In genomic region chr9:127965953-127966352, GRCh38 we compare ENCODE assay signal across 9 cellular contexts. TPM values are rescaled to one million over a fixed set of nuclear protein-coding genes. Genes with fewer than 3 reads are reported as not detected.
DNase-seq lines count a peak whose midpoint lies in the region; ATAC-seq, FAIRE-seq and TF ChIP-seq lines count a peak whose summit lies in the region.
"Had no signal": no experiment of that assay in that cellular context is flagged by ENCODE, and none has a peak within 500 bp of the region (broad histone marks: within the 10 kb centered on the region; RNA-seq: fewer than 3 reads in every experiment).

No MANE protein-coding gene starts in this region.

- no peak overlapping the region for H2AFZ ChIP-seq in HepG2 (ENCODE audit: low read length)

- H3K4me1 Mint-ChIP-seq in T-helper 1 cell treated with Interleukin-12 subunit alpha and Interleukin-12 subunit beta and Interleukin-4 antibody, amounts not matched to agents 30 μg/mL and 1 μg/mL, for 36 hours (ENCODE audit: low read depth), result peaks cover 76% of the 10 kb centered on the region
- H3K4me1 Mint-ChIP-seq in activated T-helper 2 cell treated with anti-CD3 and anti-CD28 coated beads, Interferon-gamma antibody, Interleukin-2, Interleukin-4, amounts not matched to agents 10 μg/mL and 5 μg/mL and 100 μg/mL, durations not matched to agents 14 hours and 24 hours and 36 hours (ENCODE audit: low read depth), result peaks cover 77% of the 10 kb centered on the region

- TF ChIP-seq EP300 in HepG2 (IDR thresholded peaks at IDR 0.05; ENCODE audit: low read depth in 2 of 2, low read length in 2 of 2) (no peak), HepG2 (CRISPR knock-in tag; IDR thresholded peaks at IDR 0.05; ENCODE audit: borderline replicate concordance) (no peak)

- in situ Hi-C loops in HepG2 (cut with HindIII; ENCODE audit: extremely low pct_ligation_motif_present, low pct_unique_long_range_greater_than_20kb), result no loop called here

- ATAC-seq in HepG2, result no peak

- WGBS in HepG2 (ENCODE audit: low lambda C conversion rate), result 93% methylated on average over 6 of the region's 6 CpGs

- H3K4me3 Mint-ChIP-seq in T-helper 1 cell treated with Interleukin-12 subunit alpha and Interleukin-12 subunit beta and Interleukin-4 antibody, amounts not matched to agents 30 μg/mL and 1 μg/mL, for 36 hours, result peak overlapping the region; percentile 68
- no peak overlapping the region for H3K4me3 Mint-ChIP-seq in activated T-helper 2 cell treated with anti-CD3 and anti-CD28 coated beads, Interferon-gamma antibody, Interleukin-2, Interleukin-4, amounts not matched to agents 10 μg/mL and 5 μg/mL and 100 μg/mL, durations not matched to agents 14 hours and 24 hours and 36 hours (ENCODE audit: low read depth)

- intact Hi-C loops in HepG2 (cut with micrococcal nuclease; ENCODE audit: unreplicated experiment), result no loop called here
- intact Hi-C loops in activated T-helper 2 cell treated with anti-CD3 and anti-CD28 coated beads, Interferon-gamma antibody, Interleukin-2, Interleukin-4, amounts not matched to agents 10 μg/mL and 5 μg/mL and 100 μg/mL, durations not matched to agents 14 hours and 24 hours and 36 hours (cut with micrococcal nuclease), result no loop called here

- no TSS peak for BruUV-seq in HepG2 (replicated peaks; lab: Mats Ljungman, UMichigan)

- peaks cover 32% of the 10 kb centered on the region for H3K36me3 Mint-ChIP-seq in T-helper 1 cell treated with Interleukin-12 subunit alpha and Interleukin-12 subunit beta and Interleukin-4 antibody, amounts not matched to agents 30 μg/mL and 1 μg/mL, for 36 hours (ENCODE audit: low read depth)
- H3K36me3 Mint-ChIP-seq in activated T-helper 2 cell treated with anti-CD3 and anti-CD28 coated beads, Interferon-gamma antibody, Interleukin-2, Interleukin-4, amounts not matched to agents 10 μg/mL and 5 μg/mL and 100 μg/mL, durations not matched to agents 14 hours and 24 hours and 36 hours (ENCODE audit: low read depth), result peaks cover 47% of the 10 kb centered on the region

- H3K36me3 ChIP-seq in HepG2 (replicated peaks in 1 of 2; ENCODE audit: control insufficient read depth in 1 of 2, insufficient read depth in 2 of 2, low read length in 2 of 2), result peaks cover 1 to 9% of the 10 kb centered on the region in 2 experiments; a peak in 3 of 5 replicates

- POLR2A ChIA-PET in HepG2 (lab: Yijun Ruan, JAX), result interaction anchor here (0.7 to 3.3 kb wide), 5 partner anchors 11 to 133 kb away, joined by 3 to 9 read pairs (median 3); no protein-coding TSS in a partner anchor

- no peaks in the 10 kb centered on the region for H3K27me3 ChIP-seq in HepG2 (ENCODE audit: control insufficient read depth in 1 of 2, insufficient read depth in 2 of 2, low read length in 2 of 2)

- no peak for TF ChIP-seq CTCF in HepG2 (CRISPR knock-in tag; IDR thresholded peaks at IDR 0.05)

- H3K27ac ChIP-seq in angular gyrus (ENCODE audit: low read depth, low read length) (peak overlapping the region; percentile 89), HepG2 (ENCODE audit: extremely low read length, insufficient read depth, low read length) (peak overlapping the region; percentile 73), substantia nigra (ENCODE audit: low read depth, low read length, poor library complexity, severe bottlenecking) (peak overlapping the region; percentile 99)

- no peak for FAIRE-seq in HepG2 (lab: Jason Lieb, UNC)
- FAIRE-seq: A204.1 had no signal

- peak overlapping the region in 1 of 3 experiments; percentile 25; a peak in 1 of 6 replicates for H3K4me3 ChIP-seq in HepG2 (replicated peaks in 1 of 3; ENCODE audit: insufficient read depth in 1 of 3, low read depth in 2 of 3, low read length in 3 of 3)

- CTCF ChIA-PET in HepG2 (lab: Yijun Ruan, JAX; ENCODE audit: low intra/inter-chr PET ratio, low total read pairs), result no interaction called here

- no peak for TF ChIP-seq POLR2A in HepG2 (IDR thresholded peaks at IDR 0.05; ENCODE audit: insufficient read depth in 1 of 2, low read depth in 2 of 2, low read length in 2 of 2)

- H4K20me1 ChIP-seq in HepG2 (ENCODE audit: insufficient read depth, low read length), result no peaks in the 10 kb centered on the region

- peaks cover 64% of the 10 kb centered on the region for H3K4me1 ChIP-seq in HepG2 (ENCODE audit: insufficient read depth, low read length)

- H3K9ac ChIP-seq in HepG2 (ENCODE audit: insufficient read depth, low read depth, low read length), result peak overlapping the region; percentile 44; the same call in 1 of the 2 replicates

- peaks cover 89% of the 10 kb centered on the region for H3K79me2 ChIP-seq in HepG2 (ENCODE audit: insufficient read depth, low read length)

- no peak for TF ChIP-seq RAD21 in HepG2 (CRISPR knock-in tag; IDR thresholded peaks at IDR 0.05)

- no peaks in the 10 kb centered on the region for H3K9me3 ChIP-seq in HepG2 (ENCODE audit: low read length)

- peak overlapping the region; percentile 75 for H3K27ac Mint-ChIP-seq in T-helper 1 cell treated with Interleukin-12 subunit alpha and Interleukin-12 subunit beta and Interleukin-4 antibody, amounts not matched to agents 30 μg/mL and 1 μg/mL, for 36 hours
- no peak overlapping the region for H3K27ac Mint-ChIP-seq in activated T-helper 2 cell treated with anti-CD3 and anti-CD28 coated beads, Interferon-gamma antibody, Interleukin-2, Interleukin-4, amounts not matched to agents 10 μg/mL and 5 μg/mL and 100 μg/mL, durations not matched to agents 14 hours and 24 hours and 36 hours

- no peaks in the 10 kb centered on the region for H3K27me3 Mint-ChIP-seq in T-helper 1 cell treated with Interleukin-12 subunit alpha and Interleukin-12 subunit beta and Interleukin-4 antibody, amounts not matched to agents 30 μg/mL and 1 μg/mL, for 36 hours (ENCODE audit: low read depth)
- H3K27me3 Mint-ChIP-seq in activated T-helper 2 cell treated with anti-CD3 and anti-CD28 coated beads, Interferon-gamma antibody, Interleukin-2, Interleukin-4, amounts not matched to agents 10 μg/mL and 5 μg/mL and 100 μg/mL, durations not matched to agents 14 hours and 24 hours and 36 hours (ENCODE audit: low read depth), result no peaks in the 10 kb centered on the region

- DNase-seq in T-helper 1 cell (no peak), HepG2 (ENCODE audit: low spot score) (no peak), substantia nigra (lab: John Stamatoyannopoulos, UW) (no peak), 8988T (no peak), COLO829 (ENCODE audit: low spot score) (no peak)
- DNase-seq in activated T-helper 2 cell treated with anti-CD3 and anti-CD28 coated beads, Interferon-gamma antibody, Interleukin-2, Interleukin-4, amounts not matched to agents 10 μg/mL and 5 μg/mL and 100 μg/mL, durations not matched to agents 14 hours and 24 hours and 36 hours (ENCODE audit: low spot score), result no peak

- peak overlapping the region; percentile 52 for H3K4me2 ChIP-seq in HepG2 (ENCODE audit: low read depth, low read length)

- H3K9me3 Mint-ChIP-seq in T-helper 1 cell treated with Interleukin-12 subunit alpha and Interleukin-12 subunit beta and Interleukin-4 antibody, amounts not matched to agents 30 μg/mL and 1 μg/mL, for 36 hours, result no peaks in the 10 kb centered on the region
- H3K9me3 Mint-ChIP-seq in activated T-helper 2 cell treated with anti-CD3 and anti-CD28 coated beads, Interferon-gamma antibody, Interleukin-2, Interleukin-4, amounts not matched to agents 10 μg/mL and 5 μg/mL and 100 μg/mL, durations not matched to agents 14 hours and 24 hours and 36 hours, result no peaks in the 10 kb centered on the region

RNA-seq across cellular contexts. Expression of gene EEIG1, which starts 14.8 kb away (rescaled TPM):
- 16.1 and 16.6 TPM in 2 replicates for total RNA-seq in HepG2 (2016; rRNA removed; fragmentation: Illumina TruSeq; extraction: Trizol)
- total RNA-seq in HepG2 (2016; cell fraction: cytosol; rRNA removed; fragmentation: Illumina TruSeq; extraction: Trizol; ENCODE audit: low read depth), result 10.4 and 11.3 TPM in 2 replicates
- 12.3 and 17.2 TPM in 2 replicates for total RNA-seq in HepG2 (2016; cell fraction: insoluble cytoplasmic fraction; rRNA removed; fragmentation: Illumina TruSeq; extraction: Trizol)
- total RNA-seq in HepG2 (2016; cell fraction: membrane; rRNA removed; fragmentation: Illumina TruSeq; extraction: Trizol), result 21.5 and 21.9 TPM in 2 replicates
- total RNA-seq in HepG2 (2016; cell fraction: nucleus; rRNA removed; fragmentation: Illumina TruSeq; extraction: Trizol), result 20.0 and 24.0 TPM in 2 replicates
- 25.2 and 30.1 TPM in 2 replicates for polyA plus RNA-seq in HepG2 (2011; rRNA removed)
- 19.7 and 22.7 TPM in 2 replicates for polyA plus RNA-seq in HepG2 (2011; cell fraction: cytosol; rRNA removed)
- 108 and 126 TPM in 2 replicates for polyA plus RNA-seq in HepG2 (2011; cell fraction: nucleus; rRNA removed)
- polyA plus RNA-seq in HepG2 (2012), result 22.5 and 36.8 TPM in 2 replicates
- 3.8 and 4.2 TPM in 2 replicates for polyA plus RNA-seq in HepG2 (2016; cell fraction: cytosol; fragmentation: Illumina TruSeq; extraction: Trizol; ENCODE audit: low read depth)
- 24.1 and 30.7 TPM in 2 replicates for polyA plus RNA-seq in HepG2 (2016; cell fraction: insoluble cytoplasmic fraction; fragmentation: Illumina TruSeq; extraction: Trizol; ENCODE audit: low read depth)
- 16.7 and 17.4 TPM in 2 replicates for polyA plus RNA-seq in HepG2 (2016; cell fraction: membrane; fragmentation: Illumina TruSeq; extraction: Trizol; ENCODE audit: low read depth)
- polyA plus RNA-seq in HepG2 (2016; cell fraction: nucleus; fragmentation: Illumina TruSeq; extraction: Trizol; ENCODE audit: insufficient read depth, low read depth), result 72.4 and 76.1 TPM in 2 replicates
- 25.3 and 40.6 TPM in 2 replicates for polyA minus RNA-seq in HepG2 (2011; rRNA and poly(A)+ RNA removed; ENCODE audit: low replicate concordance)
- 8.3 and 11.4 TPM in 2 replicates for polyA minus RNA-seq in HepG2 (2011; cell fraction: cytosol; rRNA and poly(A)+ RNA removed)
- 25.0 and 25.4 TPM in 2 replicates for polyA minus RNA-seq in HepG2 (2011; cell fraction: nucleus; rRNA and poly(A)+ RNA removed)
- total RNA-seq in activated T-helper 2 cell treated with anti-CD3 and anti-CD28 coated beads, Interferon-gamma antibody, Interleukin-2, Interleukin-4, amounts not matched to agents 10 μg/mL and 5 μg/mL and 100 μg/mL, durations not matched to agents 14 hours and 24 hours and 36 hours, result 43.8 and 53.3 TPM in 2 replicates

RNA-seq across cellular contexts. Expression of gene DPM2, which starts 28.3 kb away (rescaled TPM):
- total RNA-seq in HepG2 (2016; rRNA removed; fragmentation: Illumina TruSeq; extraction: Trizol), result 17.5 and 24.8 TPM in 2 replicates
- 20.0 and 27.3 TPM in 2 replicates for total RNA-seq in HepG2 (2016; cell fraction: cytosol; rRNA removed; fragmentation: Illumina TruSeq; extraction: Trizol; ENCODE audit: low read depth)
- 14.9 and 23.0 TPM in 2 replicates for total RNA-seq in HepG2 (2016; cell fraction: insoluble cytoplasmic fraction; rRNA removed; fragmentation: Illumina TruSeq; extraction: Trizol)
- total RNA-seq in HepG2 (2016; cell fraction: membrane; rRNA removed; fragmentation: Illumina TruSeq; extraction: Trizol), result 31.4 and 35.9 TPM in 2 replicates
- total RNA-seq in HepG2 (2016; cell fraction: nucleus; rRNA removed; fragmentation: Illumina TruSeq; extraction: Trizol), result 18.6 and 22.0 TPM in 2 replicates
- polyA plus RNA-seq in HepG2 (2011; rRNA removed), result 35.3 and 38.6 TPM in 2 replicates
- 30.5 and 35.2 TPM in 2 replicates for polyA plus RNA-seq in HepG2 (2011; cell fraction: cytosol; rRNA removed)
- 36.6 and 37.4 TPM in 2 replicates for polyA plus RNA-seq in HepG2 (2011; cell fraction: nucleus; rRNA removed)
- polyA plus RNA-seq in HepG2 (2012), result 21.4 and 25.3 TPM in 2 replicates
- 32.5 and 40.9 TPM in 2 replicates for polyA plus RNA-seq in HepG2 (2016; cell fraction: cytosol; fragmentation: Illumina TruSeq; extraction: Trizol; ENCODE audit: low read depth)
- 30.7 and 34.8 TPM in 2 replicates for polyA plus RNA-seq in HepG2 (2016; cell fraction: insoluble cytoplasmic fraction; fragmentation: Illumina TruSeq; extraction: Trizol; ENCODE audit: low read depth)
- polyA plus RNA-seq in HepG2 (2016; cell fraction: membrane; fragmentation: Illumina TruSeq; extraction: Trizol; ENCODE audit: low read depth), result 49.8 and 53.8 TPM in 2 replicates
- 49.9 and 52.5 TPM in 2 replicates for polyA plus RNA-seq in HepG2 (2016; cell fraction: nucleus; fragmentation: Illumina TruSeq; extraction: Trizol; ENCODE audit: insufficient read depth, low read depth)
- 68.5 and 193 TPM in 2 replicates for polyA minus RNA-seq in HepG2 (2011; rRNA and poly(A)+ RNA removed; ENCODE audit: low replicate concordance)
- 12.9 and 15.4 TPM in 2 replicates for polyA minus RNA-seq in HepG2 (2011; cell fraction: cytosol; rRNA and poly(A)+ RNA removed)
- 34.8 and 35.4 TPM in 2 replicates for polyA minus RNA-seq in HepG2 (2011; cell fraction: nucleus; rRNA and poly(A)+ RNA removed)
- 55.7 and 57.4 TPM in 2 replicates for total RNA-seq in activated T-helper 2 cell treated with anti-CD3 and anti-CD28 coated beads, Interferon-gamma antibody, Interleukin-2, Interleukin-4, amounts not matched to agents 10 μg/mL and 5 μg/mL and 100 μg/mL, durations not matched to agents 14 hours and 24 hours and 36 hours

RNA-seq across cellular contexts. Expression of gene PIP5KL1, which starts 35.4 kb away (rescaled TPM):
- 0.20 TPM in 1 of 2 replicates, not detected in the other for total RNA-seq in HepG2 (2016; rRNA removed; fragmentation: Illumina TruSeq; extraction: Trizol)
- total RNA-seq in HepG2 (2016; cell fraction: cytosol; rRNA removed; fragmentation: Illumina TruSeq; extraction: Trizol; ENCODE audit: low read depth), result 0.51 TPM in 1 of 2 replicates, not detected in the other
- 0.15 TPM in 1 of 2 replicates, not detected in the other for total RNA-seq in HepG2 (2016; cell fraction: insoluble cytoplasmic fraction; rRNA removed; fragmentation: Illumina TruSeq; extraction: Trizol)
- not detected in 2 replicates for total RNA-seq in HepG2 (2016; cell fraction: membrane; rRNA removed; fragmentation: Illumina TruSeq; extraction: Trizol)
- total RNA-seq in HepG2 (2016; cell fraction: nucleus; rRNA removed; fragmentation: Illumina TruSeq; extraction: Trizol), result 0.56 TPM in 1 of 2 replicates, not detected in the other
- 0.44 and 0.49 TPM in 2 replicates for polyA plus RNA-seq in HepG2 (2011; rRNA removed)
- 0.17 and 0.32 TPM in 2 replicates for polyA plus RNA-seq in HepG2 (2011; cell fraction: cytosol; rRNA removed)
- polyA plus RNA-seq in HepG2 (2011; cell fraction: nucleus; rRNA removed), result 5.3 and 9.9 TPM in 2 replicates
- 0.32 and 0.67 TPM in 2 replicates for polyA plus RNA-seq in HepG2 (2012)
- 0.24 TPM in 1 of 2 replicates, not detected in the other for polyA plus RNA-seq in HepG2 (2016; cell fraction: cytosol; fragmentation: Illumina TruSeq; extraction: Trizol; ENCODE audit: low read depth)
- not detected in 2 replicates for polyA plus RNA-seq in HepG2 (2016; cell fraction: insoluble cytoplasmic fraction; fragmentation: Illumina TruSeq; extraction: Trizol; ENCODE audit: low read depth)
- polyA plus RNA-seq in HepG2 (2016; cell fraction: membrane; fragmentation: Illumina TruSeq; extraction: Trizol; ENCODE audit: low read depth), result not detected in 2 replicates
- polyA plus RNA-seq in HepG2 (2016; cell fraction: nucleus; fragmentation: Illumina TruSeq; extraction: Trizol; ENCODE audit: insufficient read depth, low read depth), result 1.1 TPM in 1 of 2 replicates, not detected in the other
- 0.72 and 1.4 TPM in 2 replicates for polyA minus RNA-seq in HepG2 (2011; rRNA and poly(A)+ RNA removed; ENCODE audit: low replicate concordance)
- polyA minus RNA-seq in HepG2 (2011; cell fraction: cytosol; rRNA and poly(A)+ RNA removed), result 0.88 TPM in 1 of 2 replicates, not detected in the other
- 1.3 and 2.2 TPM in 2 replicates for polyA minus RNA-seq in HepG2 (2011; cell fraction: nucleus; rRNA and poly(A)+ RNA removed)
- 1.4 and 3.4 TPM in 2 replicates for total RNA-seq in activated T-helper 2 cell treated with anti-CD3 and anti-CD28 coated beads, Interferon-gamma antibody, Interleukin-2, Interleukin-4, amounts not matched to agents 10 μg/mL and 5 μg/mL and 100 μg/mL, durations not matched to agents 14 hours and 24 hours and 36 hours

RNA-seq across cellular contexts. Expression of gene ST6GALNAC4, which starts 49.1 kb away (rescaled TPM):
- 14.8 and 18.8 TPM in 2 replicates for total RNA-seq in HepG2 (2016; rRNA removed; fragmentation: Illumina TruSeq; extraction: Trizol)
- total RNA-seq in HepG2 (2016; cell fraction: cytosol; rRNA removed; fragmentation: Illumina TruSeq; extraction: Trizol; ENCODE audit: low read depth), result 35.6 and 43.0 TPM in 2 replicates
- total RNA-seq in HepG2 (2016; cell fraction: insoluble cytoplasmic fraction; rRNA removed; fragmentation: Illumina TruSeq; extraction: Trizol), result 13.0 and 19.7 TPM in 2 replicates
- 47.7 and 65.6 TPM in 2 replicates for total RNA-seq in HepG2 (2016; cell fraction: membrane; rRNA removed; fragmentation: Illumina TruSeq; extraction: Trizol)
- 12.8 and 17.5 TPM in 2 replicates for total RNA-seq in HepG2 (2016; cell fraction: nucleus; rRNA removed; fragmentation: Illumina TruSeq; extraction: Trizol)
- 27.7 and 36.4 TPM in 2 replicates for polyA plus RNA-seq in HepG2 (2011; rRNA removed)
- polyA plus RNA-seq in HepG2 (2011; cell fraction: cytosol; rRNA removed), result 26.2 and 47.9 TPM in 2 replicates
- polyA plus RNA-seq in HepG2 (2011; cell fraction: nucleus; rRNA removed), result 41.2 and 43.3 TPM in 2 replicates
- 14.8 and 21.6 TPM in 2 replicates for polyA plus RNA-seq in HepG2 (2012)
- polyA plus RNA-seq in HepG2 (2016; cell fraction: cytosol; fragmentation: Illumina TruSeq; extraction: Trizol; ENCODE audit: low read depth), result 55.5 and 75.3 TPM in 2 replicates
- polyA plus RNA-seq in HepG2 (2016; cell fraction: insoluble cytoplasmic fraction; fragmentation: Illumina TruSeq; extraction: Trizol; ENCODE audit: low read depth), result 20.6 and 23.9 TPM in 2 replicates
- polyA plus RNA-seq in HepG2 (2016; cell fraction: membrane; fragmentation: Illumina TruSeq; extraction: Trizol; ENCODE audit: low read depth), result 69.4 and 78.8 TPM in 2 replicates
- polyA plus RNA-seq in HepG2 (2016; cell fraction: nucleus; fragmentation: Illumina TruSeq; extraction: Trizol; ENCODE audit: insufficient read depth, low read depth), result 25.2 and 32.3 TPM in 2 replicates
- polyA minus RNA-seq in HepG2 (2011; rRNA and poly(A)+ RNA removed; ENCODE audit: low replicate concordance), result 74.4 and 118 TPM in 2 replicates
- 40.0 and 42.1 TPM in 2 replicates for polyA minus RNA-seq in HepG2 (2011; cell fraction: cytosol; rRNA and poly(A)+ RNA removed)
- 15.6 and 17.8 TPM in 2 replicates for polyA minus RNA-seq in HepG2 (2011; cell fraction: nucleus; rRNA and poly(A)+ RNA removed)
- 25.6 and 28.7 TPM in 2 replicates for total RNA-seq in activated T-helper 2 cell treated with anti-CD3 and anti-CD28 coated beads, Interferon-gamma antibody, Interleukin-2, Interleukin-4, amounts not matched to agents 10 μg/mL and 5 μg/mL and 100 μg/mL, durations not matched to agents 14 hours and 24 hours and 36 hours
